In genomic region chr6:37139223-37139962, GRCh38 we compare ENCODE assay signal across 1 cellular context.
TF ChIP-seq lines count a peak whose summit lies in the region.

No MANE protein-coding gene starts in this region.

TF ChIP-seq in WTC11, 78 proteins besides CTCF, POLR2A, EP300 and RAD21:
- TF ChIP-seq ZNF281 (CRISPR knock-in tag; IDR thresholded peaks at IDR 0.05) (no peak), KAT7 (CRISPR knock-in tag; IDR thresholded peaks at IDR 0.05; ENCODE audit: borderline replicate concordance) (no peak), CBFB (CRISPR knock-in tag; IDR thresholded peaks at IDR 0.05; ENCODE audit: low read depth) (no peak), ETV6 (CRISPR knock-in tag; IDR thresholded peaks at IDR 0.05) (no peak)
TF ChIP-seq in WTC11: peak in this region for 0.
